In the genomic region with DNA sequence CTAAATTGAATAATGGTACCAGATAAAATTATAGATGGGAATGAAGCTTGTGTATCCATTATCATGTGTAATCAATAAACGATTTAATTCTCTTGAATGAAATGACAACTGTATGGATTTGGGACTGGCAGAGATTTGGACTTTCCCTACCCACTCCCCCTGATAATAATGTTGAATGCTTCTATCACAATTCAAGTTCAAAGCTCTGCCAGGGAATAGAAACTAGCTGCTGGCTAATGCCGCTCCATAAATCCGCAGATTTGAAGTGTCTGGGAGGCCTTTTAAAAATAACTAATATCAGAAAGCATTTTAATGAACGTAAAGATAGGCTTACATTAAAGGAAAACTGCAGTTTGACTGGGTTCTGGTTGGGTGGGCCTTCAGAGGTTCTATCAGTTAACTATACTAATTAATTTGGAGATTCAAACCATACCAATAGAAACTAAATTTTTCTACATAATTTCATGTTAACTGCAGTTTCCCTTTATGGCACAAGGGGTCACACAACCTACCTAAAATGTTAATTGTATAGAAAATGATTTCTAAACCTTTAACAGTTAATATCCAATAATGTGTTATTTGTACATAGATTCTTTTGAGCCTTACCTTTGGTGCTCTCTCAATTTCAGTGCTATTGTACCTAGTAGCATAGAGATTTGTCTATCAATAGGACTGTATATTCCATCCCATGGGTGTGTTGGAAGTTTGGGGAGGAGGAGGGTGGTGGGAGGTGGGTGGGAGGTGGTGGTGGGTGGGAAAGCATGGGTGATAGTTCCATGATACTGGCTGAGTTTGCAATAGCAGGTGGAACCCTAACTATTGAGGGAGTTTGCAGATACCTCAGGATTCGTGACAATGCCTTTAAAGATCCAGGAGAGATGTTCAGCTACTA, we compare ENCODE assay signal across 1 cellular context.
TF ChIP-seq lines count a peak whose summit lies in the region.

No MANE protein-coding gene starts in this region.

TF ChIP-seq in HepG2, 621 proteins besides CTCF, POLR2A, EP300 and RAD21:
- no peak for TF ChIP-seq ZSCAN21 (CRISPR knock-in tag; IDR thresholded peaks at IDR 0.05; ENCODE audit: borderline replicate concordance)
- peak; percentile 51; the same call in 1 of the 2 replicates for TF ChIP-seq POLR2G (IDR thresholded peaks at IDR 0.05; ENCODE audit: low read depth, low read length)
- peak; percentile 4 for TF ChIP-seq AGO2 (optimal IDR thresholded peaks at IDR 0.05; ENCODE audit: low read depth, low read length)
- peak; percentile 49 for TF ChIP-seq POLR2AphosphoS5 (IDR thresholded peaks at IDR 0.05; ENCODE audit: low read depth, low read length)
- TF ChIP-seq RBM22 (optimal IDR thresholded peaks at IDR 0.05; ENCODE audit: low read length) = peak; percentile 88
- peak; percentile 77 for TF ChIP-seq RBFOX2 (IDR thresholded peaks at IDR 0.05; ENCODE audit: low read depth, low read length)
